12 cellular contexts compared by ENCODE assay signal in the genomic region with DNA sequence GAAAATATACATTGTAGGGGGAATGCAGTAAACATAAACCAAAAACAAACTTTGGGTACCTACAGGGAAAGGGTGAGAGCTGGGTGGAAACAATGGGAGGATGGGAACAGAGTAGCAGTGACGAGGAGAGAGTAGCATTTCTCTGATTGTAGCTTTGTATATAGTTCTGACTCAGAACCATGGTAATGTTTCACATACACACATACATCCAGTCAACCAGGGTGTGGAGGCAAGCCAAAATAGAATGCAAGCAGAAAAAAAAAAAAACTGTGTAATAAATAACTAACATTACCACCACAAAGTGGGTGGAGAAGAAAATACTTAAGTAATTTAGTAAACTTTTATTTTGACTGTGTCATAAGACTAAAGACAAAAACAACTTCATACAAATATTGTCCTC. TPM values are rescaled to one million over a fixed set of nuclear protein-coding genes. Genes with fewer than 3 reads are reported as not detected.
DNase-seq lines count a peak whose midpoint lies in the region; ATAC-seq, FAIRE-seq and TF ChIP-seq lines count a peak whose summit lies in the region.
"Had no signal": no experiment of that assay in that cellular context is flagged by ENCODE, and none has a peak within 500 bp of the region (broad histone marks: within the 10 kb centered on the region; RNA-seq: fewer than 3 reads in every experiment).

No MANE protein-coding gene starts in this region.

- H4K20me1 ChIP-seq in IMR-90 (ENCODE audit: insufficient read depth, low read length) (no peaks in the 10 kb centered on the region; the same call in 1 of the 2 replicates), smooth muscle cell (ENCODE audit: low read depth) (no peaks in the 10 kb centered on the region)

- no peak overlapping the region for H3K4ac ChIP-seq in IMR-90 (ENCODE audit: low read depth, low read length)

- no peak overlapping the region for H3K56ac ChIP-seq in IMR-90 (ENCODE audit: extremely low read depth, insufficient read depth, low read length)

- peaks cover 7% of the 10 kb centered on the region; the same call in 1 of the 2 replicates for H3K9me1 ChIP-seq in IMR-90 (ENCODE audit: insufficient read depth, low read length)

- H3K9me3 ChIP-seq in IMR-90 (ENCODE audit: control insufficient read depth, insufficient read depth, low read length), result no peaks in the 10 kb centered on the region
- no peaks in the 10 kb centered on the region for H3K9me3 ChIP-seq in smooth muscle cell (replicated peaks; ENCODE audit: low read depth)
- H3K9me3 ChIP-seq: transverse colon had no signal

- no peak overlapping the region for H3K14ac ChIP-seq in IMR-90 (replicated peaks; ENCODE audit: low read depth, low read length)

- H3K4me1 ChIP-seq in IMR-90 (ENCODE audit: control insufficient read depth, insufficient read depth, low read length) (peaks cover 9% of the 10 kb centered on the region), smooth muscle cell (ENCODE audit: low read depth) (no peaks in the 10 kb centered on the region)
- H3K4me1 ChIP-seq: transverse colon had no signal

- peaks cover 7% of the 10 kb centered on the region for H3F3A ChIP-seq in smooth muscle cell (ENCODE audit: low read depth)

- H3K36me3 ChIP-seq in IMR-90 (ENCODE audit: control insufficient read depth, insufficient read depth, low read length) (no peaks in the 10 kb centered on the region), smooth muscle cell (ENCODE audit: low read depth) (no peaks in the 10 kb centered on the region)
- H3K36me3 ChIP-seq: transverse colon had no signal

- H3K27ac ChIP-seq in IMR-90 (ENCODE audit: insufficient read depth, low read length) (no peak overlapping the region), smooth muscle cell (ENCODE audit: low read depth) (peak overlapping the region; percentile 94)
- H3K27ac ChIP-seq: transverse colon had no signal

- H3K4me3 ChIP-seq in IMR-90 (ENCODE audit: insufficient read depth, low read depth, low read length) (no peak overlapping the region), smooth muscle cell (no peak overlapping the region)
- H3K4me3 ChIP-seq: transverse colon had no signal

- no peak for TF ChIP-seq POLR2A in IMR-90 (IDR thresholded peaks at IDR 0.05; ENCODE audit: low read depth, low read length)

- TF ChIP-seq CTCF in IMR-90 (conservative IDR thresholded peaks at IDR 0.05; ENCODE audit: low read depth, low read length), result no peak
- TF ChIP-seq CTCF in smooth muscle cell (IDR thresholded peaks at IDR 0.05; ENCODE audit: borderline replicate concordance, insufficient read depth, poor library complexity, severe bottlenecking), result no peak
- TF ChIP-seq CTCF in D721Med (IDR thresholded peaks at IDR 0.05; ENCODE audit: insufficient read depth, missing control alignments), result no peak

- H4K8ac ChIP-seq in IMR-90 (ENCODE audit: low read depth in 2 of 2, low read length in 2 of 2), result peak overlapping the region in 1 of 2 experiments; percentile 78; a peak in 1 of 4 replicates

- H2BK15ac ChIP-seq in IMR-90 (ENCODE audit: low read depth, low read length), result no peak overlapping the region

- no peak overlapping the region for H3K9ac ChIP-seq in IMR-90 (ENCODE audit: low read depth, low read length)
- H3K9ac ChIP-seq in smooth muscle cell (ENCODE audit: low read depth), result peak overlapping the region; percentile 72

- no TSS peak for BruUV-seq in IMR-90 (replicated peaks; lab: Mats Ljungman, UMichigan)

- CTCF ChIA-PET in IMR-90 (lab: Yijun Ruan, JAX), result no interaction called here

- no peak for FAIRE-seq in D721Med (lab: Jason Lieb, UNC)

- no peaks in the 10 kb centered on the region for H3K79me1 ChIP-seq in IMR-90 (ENCODE audit: low read depth in 1 of 2, low read length in 2 of 2)

- H3K27me3 ChIP-seq in IMR-90 (ENCODE audit: control insufficient read depth, insufficient read depth, low read length) (no peaks in the 10 kb centered on the region), smooth muscle cell (ENCODE audit: low read depth) (no peaks in the 10 kb centered on the region)
- H3K27me3 ChIP-seq: transverse colon had no signal

- no peak overlapping the region for H3K23ac ChIP-seq in IMR-90 (ENCODE audit: low read depth, low read length)

- H2BK120ac ChIP-seq in IMR-90 (ENCODE audit: low read depth, low read length), result no peak overlapping the region

- TF ChIP-seq RAD21 in IMR-90 (IDR thresholded peaks at IDR 0.05; ENCODE audit: low read length), result no peak

- no CpG with 5 or more reads among the region's 1 CpG for WGBS in IMR-90 (ENCODE audit: extremely low coverage in 2 of 2, insufficient read length in 1 of 2), 2 experiments
- WGBS in smooth muscle cell (ENCODE audit: low lambda C conversion rate), result 32% methylated on average over 1 of the region's 1 CpG

- no peaks in the 10 kb centered on the region for H3K27me3 Mint-ChIP-seq in activated T-cell treated with anti-CD3 and anti-CD28 coated beads, Interleukin-2, amount 50 U/mL, for 24 hours

- DNase-seq in activated T-cell treated with anti-CD3 and anti-CD28 coated beads, Interleukin-2, amount 50 U/mL, for 24 hours, result no peak
- DNase-seq in activated T-cell treated with anti-CD3 and anti-CD28 coated beads, Interleukin-2, amount 50 U/mL, for 1 hour, result no peak
- DNase-seq in IMR-90 (peak; percentile 92), smooth muscle cell (lab: John Stamatoyannopoulos, UW; ENCODE audit: unreplicated experiment) (no peak), D721Med (ENCODE audit: insufficient read length, low spot score) (no peak), Kasumi-1 (lab: John Stamatoyannopoulos, UW) (no peak)
- DNase-seq in stimulated activated naive CD4-positive, alpha-beta T cell (lab: John Stamatoyannopoulos, UW), result no peak
- DNase-seq: nephron progenitor cell; SIG-M5; stimulated activated CD4-positive, alpha-beta T cell treated with anti-CD3 and anti-CD28 coated beads, Interleukin-4, amount 100 ng/mL, for 4 hours; transverse colon had no signal

- H2BK20ac ChIP-seq in IMR-90 (ENCODE audit: low read depth, low read length), result no peak overlapping the region

- in situ Hi-C loops in IMR-90 (cut with MboI; ENCODE audit: low sequenced_read_pairs), result no loop called here

- H4K5ac ChIP-seq in IMR-90 (ENCODE audit: low read depth, low read length), result no peak overlapping the region

- H3K36me3 Mint-ChIP-seq in activated T-cell treated with anti-CD3 and anti-CD28 coated beads, Interleukin-2, amount 50 U/mL, for 24 hours (ENCODE audit: low read depth), result no peaks in the 10 kb centered on the region

- H2AFZ ChIP-seq in IMR-90 (replicated peaks; ENCODE audit: low read length, poor library complexity) (no peak overlapping the region), smooth muscle cell (ENCODE audit: low read depth) (no peak overlapping the region)

- no peak overlapping the region for H2AK9ac ChIP-seq in IMR-90 (replicated peaks; ENCODE audit: low read depth, low read length, poor library complexity)

- peak overlapping the region; percentile 59 for H3K27ac Mint-ChIP-seq in activated T-cell treated with anti-CD3 and anti-CD28 coated beads, Interleukin-2, amount 50 U/mL, for 24 hours
- H3K27ac Mint-ChIP-seq: nephron progenitor cell had no signal

- no peaks in the 10 kb centered on the region for H3K9me3 Mint-ChIP-seq in activated T-cell treated with anti-CD3 and anti-CD28 coated beads, Interleukin-2, amount 50 U/mL, for 24 hours
- H3K9me3 Mint-ChIP-seq: nephron progenitor cell had no signal

- no peak overlapping the region for H2AK5ac ChIP-seq in IMR-90 (ENCODE audit: low read depth, low read length)

- ATAC-seq in HG02642 (IDR thresholded peaks at IDR 0.05; ENCODE audit: poor library complexity, unreplicated experiment), result peak; percentile 85
- peak; percentile 91 for ATAC-seq in IMR-90 (ENCODE audit: low read depth)

- no peak overlapping the region for H3K4me3 Mint-ChIP-seq in activated T-cell treated with anti-CD3 and anti-CD28 coated beads, Interleukin-2, amount 50 U/mL, for 24 hours
- H3K4me3 Mint-ChIP-seq: nephron progenitor cell had no signal

- dilution Hi-C loops in IMR-90 (cut with HindIII; ENCODE audit: low sequenced_read_pairs, unreplicated experiment), result no loop called here

- no peak overlapping the region for H3K18ac ChIP-seq in IMR-90 (ENCODE audit: low read depth, low read length)

- no peaks in the 10 kb centered on the region for H3K79me2 ChIP-seq in smooth muscle cell (ENCODE audit: low read depth)

- H3K4me1 Mint-ChIP-seq in activated T-cell treated with anti-CD3 and anti-CD28 coated beads, Interleukin-2, amount 50 U/mL, for 24 hours (ENCODE audit: low read depth), result peaks cover 36% of the 10 kb centered on the region

- peak overlapping the region; percentile 93 for H2BK5ac ChIP-seq in IMR-90 (ENCODE audit: low read depth, low read length, poor library complexity, severe bottlenecking)

- intact Hi-C loops in IMR-90 (cut with micrococcal nuclease), result no loop called here

- no peak overlapping the region for H4K91ac ChIP-seq in IMR-90 (ENCODE audit: insufficient read depth, low read depth, low read length)

- H3K4me2 ChIP-seq in IMR-90 (ENCODE audit: low read depth, low read length) (no peak overlapping the region), smooth muscle cell (peak overlapping the region; percentile 51)

- POLR2A ChIA-PET in IMR-90 (lab: Charles Lee; ENCODE audit: unreplicated experiment), result no interaction called here

TF ChIP-seq in IMR-90, 13 proteins besides CTCF, POLR2A, EP300 and RAD21:
- TF ChIP-seq CEBPB (IDR thresholded peaks at IDR 0.05; ENCODE audit: low read depth, low read length) (peak; percentile 27; the same call in 1 of the 2 replicates), BHLHE40 (IDR thresholded peaks at IDR 0.05; ENCODE audit: low read depth, low read length) (no peak), FOS (IDR thresholded peaks at IDR 0.05; ENCODE audit: low read depth, low read length) (peak; percentile 71; the same call in 1 of the 2 replicates)

RNA-seq across cellular contexts. Expression of gene BCL2A1, which starts 27.2 kb away (rescaled TPM):
- total RNA-seq in IMR-90 (2012; rRNA removed) (2.5 and 4.5 TPM in 2 replicates), smooth muscle cell (18.2 and 21.1 TPM in 2 replicates)
- polyA plus RNA-seq in IMR-90 (2012; rRNA removed) (2.2 and 2.3 TPM in 2 replicates), smooth muscle cell (13.4 and 14.3 TPM in 2 replicates)
- polyA plus RNA-seq in IMR-90 (2012; cell fraction: cytosol; rRNA removed), result 0.52 and 1.1 TPM in 2 replicates
- 0.24 and 0.91 TPM in 2 replicates for polyA plus RNA-seq in IMR-90 (2012; cell fraction: nucleus; rRNA removed; ENCODE audit: low replicate concordance)

RNA-seq across cellular contexts. Expression of gene MTHFS, which starts 47.0 kb away (rescaled TPM):
- 6.3 and 8.3 TPM in 2 replicates for total RNA-seq in IMR-90 (2012; rRNA removed)
- 5.5 and 6.3 TPM in 2 replicates for polyA plus RNA-seq in IMR-90 (2012; rRNA removed)
- 1.7 and 6.5 TPM in 2 replicates for polyA plus RNA-seq in IMR-90 (2012; cell fraction: cytosol; rRNA removed)
- polyA plus RNA-seq in IMR-90 (2012; cell fraction: nucleus; rRNA removed; ENCODE audit: low replicate concordance), result 2.7 and 6.4 TPM in 2 replicates
- total RNA-seq in smooth muscle cell, result 64.4 and 64.8 TPM in 2 replicates
- polyA plus RNA-seq in smooth muscle cell, result 46.7 and 56.0 TPM in 2 replicates
